In genomic region chr13:24161980-24162517, GRCh38 we compare ENCODE assay signal across 8 cellular contexts. TPM values are rescaled to one million over a fixed set of nuclear protein-coding genes. Genes with fewer than 3 reads are reported as not detected.
DNase-seq lines count a peak whose midpoint lies in the region; ATAC-seq, FAIRE-seq and TF ChIP-seq lines count a peak whose summit lies in the region.

No MANE protein-coding gene starts in this region.

- H4K20me1 ChIP-seq in OCI-LY3 (ENCODE audit: insufficient read depth, low read length): peaks cover 7% of the 10 kb centered on the region

- H3K36me3 ChIP-seq in Caco-2 (ENCODE audit: control insufficient read depth, insufficient read depth, low read length) (peaks cover 2% of the 10 kb centered on the region), OCI-LY3 (replicated peaks; ENCODE audit: low read depth, low read length) (no peaks in the 10 kb centered on the region), esophagus squamous epithelium (no peaks in the 10 kb centered on the region), pancreas (peaks cover 0 to 22% (median 0%) of the 10 kb centered on the region in 3 donors)

- peak overlapping the region; percentile 73 for H3K4me3 Mint-ChIP-seq in Caco-2 (ENCODE audit: unreplicated experiment)

- peak overlapping the region; percentile 80; the same call in 1 of the 2 replicates for H3K9ac ChIP-seq in OCI-LY3 (ENCODE audit: low read length)

- H3K4me2 ChIP-seq in OCI-LY3 (ENCODE audit: low read length): peak overlapping the region; percentile 83

- no peak for FAIRE-seq in pancreas (lab: Jason Lieb, UNC)

- POLR2A ChIA-PET in Caco-2 (lab: Charles Lee): no interaction called here

- H3K36me3 Mint-ChIP-seq in Caco-2 (ENCODE audit: insufficient read depth, unreplicated experiment): peaks cover 4% of the 10 kb centered on the region

- no peaks in the 10 kb centered on the region; the same call in 1 of the 2 replicates for H3K9me3 ChIP-seq in Caco-2
- no peaks in the 10 kb centered on the region for H3K9me3 ChIP-seq in OCI-LY3 (ENCODE audit: insufficient read depth, low read length)
- no peaks in the 10 kb centered on the region for H3K9me3 ChIP-seq in esophagus squamous epithelium
- H3K9me3 ChIP-seq in pancreas: no peaks in the 10 kb centered on the region

- no peak for TF ChIP-seq POLR2A in esophagus squamous epithelium (IDR thresholded peaks at IDR 0.05)
- no peak for TF ChIP-seq POLR2A in erythroblast (IDR thresholded peaks at IDR 0.05; ENCODE audit: low read length)

- CTCF ChIA-PET in Caco-2 (lab: Charles Lee): interaction anchor here (0.7 to 1.7 kb wide), 2 partner anchors 67 to 69 kb away, joined by 3 to 11 read pairs; no protein-coding TSS in a partner anchor

- H3K4me3 ChIP-seq in Caco-2 (ENCODE audit: low read depth, low read length): peak overlapping the region; percentile 97
- peak overlapping the region; percentile 90 for H3K4me3 ChIP-seq in OCI-LY3 (ENCODE audit: low read length)
- peak overlapping the region in 3 of 4 donors; percentile 84 to 95 (median 89) for H3K4me3 ChIP-seq in esophagus squamous epithelium
- peak overlapping the region; percentile 84 to 100 (median 86) for H3K4me3 ChIP-seq in pancreas

- no TSS peak for BruUV-seq in Caco-2 (replicated peaks; lab: Mats Ljungman, UMichigan)

- 24 to 48% methylated on average over 12 of the region's 12 CpGs for WGBS in esophagus squamous epithelium, 2 donors
- 5 to 11% methylated on average over 12 of the region's 12 CpGs for WGBS in pancreas, 2 donors

- no peak overlapping the region for H2AFZ ChIP-seq in OCI-LY3 (ENCODE audit: low read depth, low read length)

- H3K4me1 Mint-ChIP-seq in Caco-2 (ENCODE audit: low read depth, unreplicated experiment): peaks cover 12% of the 10 kb centered on the region

- no peaks in the 10 kb centered on the region for H3K9me3 Mint-ChIP-seq in Caco-2 (ENCODE audit: unreplicated experiment)

- DNase-seq in Caco-2 (no peak), esophagus squamous epithelium (lab: John Stamatoyannopoulos, UW) (no peak), pancreas (peak in 5 of 6 donors; percentile 45 to 68 (median 65)), erythroblast (lab: John Stamatoyannopoulos, UW) (no peak), iPS-NIHi11 (ENCODE audit: low spot score) (no peak), activated gamma-delta T cell (lab: John Stamatoyannopoulos, UW) (no peak), germinal center (ENCODE audit: low spot score) (no peak)

- H3K79me2 ChIP-seq in OCI-LY3 (ENCODE audit: low read length): peaks cover 4% of the 10 kb centered on the region; the same call in 1 of the 2 replicates

- intact Hi-C loops in Caco-2 (cut with micrococcal nuclease; ENCODE audit: unreplicated experiment) (loop anchor here (1.0 to 5.0 kb wide), 2 partner anchors 109 to 240 kb away; no protein-coding TSS in a partner anchor), esophagus squamous epithelium (cut with DNase I) (no loop called here), pancreas (cut with DNase I) (loop anchor here (10.0 kb wide), 2 partner anchors 53 to 87 kb away; no protein-coding TSS in a partner anchor)

- H3K27me3 Mint-ChIP-seq in Caco-2 (ENCODE audit: insufficient read depth, unreplicated experiment): no peaks in the 10 kb centered on the region

- no peak overlapping the region for H3K27ac ChIP-seq in OCI-LY3 (ENCODE audit: low read length)
- H3K27ac ChIP-seq in esophagus squamous epithelium: peak overlapping the region in 1 of 4 donors; percentile 81
- peak overlapping the region; percentile 96 to 99 (median 98) for H3K27ac ChIP-seq in pancreas

- H3K27me3 ChIP-seq in Caco-2 (replicated peaks; ENCODE audit: control insufficient read depth, insufficient read depth, low read length) (no peaks in the 10 kb centered on the region), OCI-LY3 (ENCODE audit: low read depth, low read length) (peaks cover 3% of the 10 kb centered on the region), esophagus squamous epithelium (peaks cover 0 to 13% (median 0%) of the 10 kb centered on the region in 4 donors), pancreas (no peaks in the 10 kb centered on the region)

- no peak for TF ChIP-seq CTCF in Caco-2 (IDR thresholded peaks at IDR 0.05; ENCODE audit: insufficient read depth in 1 of 2, low read depth in 1 of 2, low read length in 1 of 2, severe bottlenecking in 1 of 2, unreplicated experiment in 1 of 2)
- no peak for TF ChIP-seq CTCF in OCI-LY3 (IDR thresholded peaks at IDR 0.05; ENCODE audit: low read depth, low read length)
- no peak for TF ChIP-seq CTCF in esophagus squamous epithelium (IDR thresholded peaks at IDR 0.05)
- no peak for TF ChIP-seq CTCF in pancreas (IDR thresholded peaks at IDR 0.05)

- H3K4me1 ChIP-seq in Caco-2: peaks cover 9% of the 10 kb centered on the region
- peaks cover 13% of the 10 kb centered on the region for H3K4me1 ChIP-seq in OCI-LY3 (ENCODE audit: low read length)
- peaks cover 11 to 35% (median 21%) of the 10 kb centered on the region in 3 donors for H3K4me1 ChIP-seq in esophagus squamous epithelium
- H3K4me1 ChIP-seq in pancreas: peaks cover 19 to 29% (median 21%) of the 10 kb centered on the region in 3 donors

- ATAC-seq in pancreas: peak; percentile 8 to 25 (median 20)

- H3K27ac Mint-ChIP-seq in Caco-2 (ENCODE audit: unreplicated experiment): peak overlapping the region; percentile 16

RNA-seq across cellular contexts. Expression of gene SPATA13, which starts 1.5 kb away (rescaled TPM):
- total RNA-seq in Caco-2 (2022) (10.1 and 10.5 TPM in 2 replicates), esophagus squamous epithelium (10 to 100 TPM in 2 of 4 donors, 1 to 10 TPM in 2; 5.0 to 16.6 (median 9.7) TPM), pancreas (10 to 100 TPM; 38.1 to 65.7 (median 53.9) TPM)
- 10 to 100 TPM; 46.0 to 71.2 TPM for polyA plus RNA-seq in pancreas

Comparison
In these comparisons a context has a peak if more than half of its experiments do, and no peak if none do; other contexts are left out.
1. DNase-seq: peak in pancreas (5 of 6); none in Caco-2 (0 of 2), esophagus squamous epithelium (single experiment), erythroblast (0 of 2), iPS-NIHi11 (single experiment), activated gamma-delta T cell (single experiment) and germinal center (single experiment).
2. Peak in every context shown above with its lines, with median percentiles within 50 percentile points of each other: H3K4me3 ChIP-seq.